In the genomic region with DNA sequence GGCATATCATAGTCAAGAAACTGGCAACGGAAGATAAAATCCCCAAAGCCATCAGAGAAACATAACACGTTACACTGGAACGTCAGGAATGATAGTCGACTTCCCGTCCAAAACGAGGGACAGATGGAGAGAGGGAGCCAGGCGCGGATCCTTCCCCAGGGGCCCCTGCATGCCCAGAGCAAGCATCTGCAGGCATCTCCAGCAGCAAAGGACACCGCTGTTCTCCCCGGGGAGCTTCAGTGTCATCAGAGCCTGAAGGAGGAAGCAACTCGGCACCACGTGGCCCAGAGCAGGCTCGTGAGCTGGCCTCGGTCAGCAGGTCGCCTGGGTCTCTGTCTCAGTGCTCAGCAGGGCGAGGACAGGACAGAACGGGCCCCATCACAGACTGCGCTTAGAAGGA, we compare ENCODE assay signal across 11 cellular contexts. TPM values are rescaled to one million over a fixed set of nuclear protein-coding genes. Genes with fewer than 3 reads are reported as not detected.
DNase-seq lines count a peak whose midpoint lies in the region; ATAC-seq, FAIRE-seq and TF ChIP-seq lines count a peak whose summit lies in the region.
"Had no signal": no experiment of that assay in that cellular context is flagged by ENCODE, and none has a peak within 500 bp of the region (broad histone marks: within the 10 kb centered on the region; RNA-seq: fewer than 3 reads in every experiment).

No MANE protein-coding gene starts in this region.

- peaks cover 4% of the 10 kb centered on the region for H3K9me3 Mint-ChIP-seq in stimulated activated memory B cell treated with anti-CD40 and anti-IgM and Interleukin-4, amounts not matched to agents 10 μg/mL and 1 μg/mL and 100 μg/mL, for 72 hours

- no peak for FAIRE-seq in GM12892 (lab: Jason Lieb, UNC)
- FAIRE-seq: HTR-8/SVneo, pancreas had no signal

- DNase-seq in EL (peak; percentile 44), caudate nucleus (lab: John Stamatoyannopoulos, UW) (peak in 21 of 61 donors; percentile 8 to 68 (median 29)), left kidney (ENCODE audit: low read depth, low spot score) (peak; percentile 56), GM12892 (ENCODE audit: insufficient read length) (no peak), COR-L47 (lab: John Stamatoyannopoulos, UW) (no peak), NCI-H2196 treated with DMSO at 0.1 percent for 48 hours (lab: John Stamatoyannopoulos, UW; ENCODE audit: unreplicated experiment) (no peak), NK-92 (lab: John Stamatoyannopoulos, UW; ENCODE audit: unreplicated experiment) (no peak)
- DNase-seq: NCI-H2227 treated with DMSO at 0.1 percent for 48 hours had no signal

- H3K27me3 Mint-ChIP-seq in stimulated activated memory B cell treated with anti-CD40 and anti-IgM and Interleukin-4, amounts not matched to agents 10 μg/mL and 1 μg/mL and 100 μg/mL, for 72 hours = no peaks in the 10 kb centered on the region

- H3K36me3 Mint-ChIP-seq in stimulated activated memory B cell treated with anti-CD40 and anti-IgM and Interleukin-4, amounts not matched to agents 10 μg/mL and 1 μg/mL and 100 μg/mL, for 72 hours = peaks cover 45% of the 10 kb centered on the region

- H3K4me3 Mint-ChIP-seq in stimulated activated memory B cell treated with anti-CD40 and anti-IgM and Interleukin-4, amounts not matched to agents 10 μg/mL and 1 μg/mL and 100 μg/mL, for 72 hours = no peak overlapping the region

- no peak for TF ChIP-seq POLR2A in GM12892 (IDR thresholded peaks at IDR 0.05; ENCODE audit: low read depth, low read length)

- H3K27ac ChIP-seq in caudate nucleus (ENCODE audit: low read depth, low read length) = peak overlapping the region; percentile 63

- H3K27ac Mint-ChIP-seq in stimulated activated memory B cell treated with anti-CD40 and anti-IgM and Interleukin-4, amounts not matched to agents 10 μg/mL and 1 μg/mL and 100 μg/mL, for 72 hours = peak overlapping the region; percentile 9

- peaks cover 19% of the 10 kb centered on the region for H3K4me1 Mint-ChIP-seq in stimulated activated memory B cell treated with anti-CD40 and anti-IgM and Interleukin-4, amounts not matched to agents 10 μg/mL and 1 μg/mL and 100 μg/mL, for 72 hours

- ATAC-seq in stimulated activated memory B cell treated with anti-CD40 and anti-IgM and Interleukin-4, amounts not matched to agents 10 μg/mL and 1 μg/mL and 100 μg/mL, for 72 hours = peak; percentile 82

RNA-seq across cellular contexts. Expression of gene LMF1, which starts 50.1 kb away (rescaled TPM):
- 1.5 TPM for polyA plus RNA-seq in GM12892 (2012; ENCODE audit: missing spikeins)

Comparison
In these comparisons a context has a peak if more than half of its experiments do, and no peak if none do; other contexts are left out.
1. DNase-seq: peak in EL (single experiment) and left kidney (single experiment); none in GM12892 (single experiment), COR-L47 (single experiment), NCI-H2196 treated with DMSO at 0.1 percent for 48 hours (single experiment) and NK-92 (single experiment).